ENCODE assay signal across 35 cellular contexts in the genomic region with DNA sequence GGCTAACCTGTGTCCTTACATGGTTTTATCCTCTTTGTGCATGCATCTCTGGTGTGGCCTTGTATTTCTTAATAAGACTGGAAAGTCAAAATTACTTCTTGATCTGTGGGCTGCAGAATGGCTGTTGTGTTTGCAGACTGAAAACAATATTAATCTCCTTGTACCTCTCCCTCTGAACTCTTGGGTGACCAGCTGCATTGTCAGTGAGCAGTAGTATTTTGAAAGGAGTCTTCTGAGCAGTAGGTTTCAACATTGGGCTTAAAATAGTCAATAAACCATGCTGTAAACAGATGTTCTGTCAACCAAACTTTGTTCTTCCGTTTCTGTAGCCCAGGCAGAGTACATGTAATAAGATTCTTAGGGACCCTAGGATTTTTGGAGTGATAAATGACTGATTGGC.
"Had no signal": no experiment of that assay in that cellular context is flagged by ENCODE, and none has a peak within 500 bp of the region (broad histone marks: within the 10 kb centered on the region; RNA-seq: fewer than 3 reads in every experiment).

No MANE protein-coding gene starts in this region.

- H3K27me3 Mint-ChIP-seq: activated CD4-positive, alpha-beta T cell treated with anti-CD3 and anti-CD28 coated beads, Interleukin-2, amount 10 ng/mL, durations not matched to agents 24 days and 14 days; activated CD8-positive, alpha-beta T cell treated with anti-CD3 and anti-CD28 coated beads for 36 hours had no signal

- ATAC-seq: activated CD8-positive, alpha-beta T cell treated with anti-CD3 and anti-CD28 coated beads for 36 hours; activated naive CD4-positive, alpha-beta T cell treated with anti-CD3 and anti-CD28 coated beads, Interleukin-2, amount 50 U/mL, for 72 hours; activated T-cell treated with anti-CD3 and anti-CD28 coated beads, Interleukin-2, amount 50 U/mL, for 4 hours; body of pancreas; Right ventricle myocardium inferior had no signal

- H3K27ac ChIP-seq: adrenal gland, body of pancreas, breast epithelium, PC-9, RWPE1, VCaP had no signal

- H3K27me3 ChIP-seq: adrenal gland, body of pancreas, breast epithelium, MG63 had no signal

- H3K4me3 Mint-ChIP-seq: activated CD4-positive, alpha-beta T cell treated with anti-CD3 and anti-CD28 coated beads, Interleukin-2, amount 10 ng/mL, durations not matched to agents 24 days and 14 days; activated CD8-positive, alpha-beta T cell treated with anti-CD3 and anti-CD28 coated beads for 36 hours; activated T-cell treated with anti-CD3 and anti-CD28 coated beads, Interleukin-2, amount 50 U/mL, for 4 hours had no signal

- H3K9me3 ChIP-seq: adrenal gland, body of pancreas, breast epithelium, MG63 had no signal

- H3K4me3 ChIP-seq: adrenal gland, body of pancreas, breast epithelium, MG63, PC-9 had no signal

- H3K4me1 ChIP-seq: adrenal gland, body of pancreas, breast epithelium had no signal

- H3K27ac Mint-ChIP-seq: activated CD4-positive, alpha-beta T cell treated with anti-CD3 and anti-CD28 coated beads, Interleukin-2, amount 10 ng/mL, durations not matched to agents 24 days and 14 days; activated CD8-positive, alpha-beta T cell treated with anti-CD3 and anti-CD28 coated beads for 36 hours had no signal

- H2AFZ ChIP-seq: PC-9 had no signal

- DNase-seq: activated CD4-positive, alpha-beta T cell treated with anti-CD3 and anti-CD28 coated beads for 1 hour; activated CD4-positive, alpha-beta T cell treated with anti-CD3 and anti-CD28 coated beads, Interleukin-2, amount 10 ng/mL, durations not matched to agents 24 days and 14 days; activated CD4-positive, alpha-beta T cell treated with anti-CD3 and anti-CD28 coated beads, Interleukin-2, amount 50 U/mL, for 4 hours; activated CD4-positive, CD25-positive, alpha-beta regulatory T cell; activated CD8-positive, alpha-beta T cell treated with anti-CD3 and anti-CD28 coated beads for 36 hours; activated effector memory CD4-positive, alpha-beta T cell treated with Interleukin-2 at 50 U/mL for 16 hours; activated naive CD4-positive, alpha-beta T cell; activated T-cell treated with anti-CD3 and anti-CD28 coated beads, Interleukin-2, amount 50 U/mL, for 4 hours; adrenal gland; body of pancreas; cerebellar nuclear complex; Kasumi-1; KBM-7; MG63; MV-4-11; NCI-H1092; NCI-H1436 treated with DMSO at 0.1 percent for 48 hours; NCI-H1694 treated with DMSO at 0.1 percent for 48 hours; NCI-H2029; NCI-H2107; NCI-H2171; NCI-H510A; NCI-H526; NCI-H748 treated with DMSO at 0.1 percent for 48 hours; PC-9; SIG-M5; SW 1271; T-helper 1 cell; T-helper 2 cell; T-helper 9 cell had no signal

- H3K4me2 ChIP-seq: PC-9 had no signal

- H3K9me3 Mint-ChIP-seq: activated CD4-positive, alpha-beta T cell treated with anti-CD3 and anti-CD28 coated beads, Interleukin-2, amount 10 ng/mL, durations not matched to agents 24 days and 14 days; activated CD8-positive, alpha-beta T cell treated with anti-CD3 and anti-CD28 coated beads for 36 hours; activated naive CD4-positive, alpha-beta T cell treated with anti-CD3 and anti-CD28 coated beads, Interleukin-2, amount 50 U/mL, for 72 hours; activated T-cell treated with anti-CD3 and anti-CD28 coated beads, Interleukin-2, amount 50 U/mL, for 4 hours had no signal
